Comparison of ENCODE assay signal across 10 cellular contexts in genomic region chr19:42122691-42123607, GRCh38. TPM values are rescaled to one million over a fixed set of nuclear protein-coding genes. Genes with fewer than 3 reads are reported as not detected.
DNase-seq lines count a peak whose midpoint lies in the region; ATAC-seq, FAIRE-seq and TF ChIP-seq lines count a peak whose summit lies in the region.
"Had no signal": no experiment of that assay in that cellular context is flagged by ENCODE, and none has a peak within 500 bp of the region (broad histone marks: within the 10 kb centered on the region; RNA-seq: fewer than 3 reads in every experiment).

No MANE protein-coding gene starts in this region.

- H3K27me3 ChIP-seq in small intestine (ENCODE audit: control insufficient read depth in 2 of 2, insufficient read depth in 2 of 2, low read length in 2 of 2): no peaks in the 10 kb centered on the region
- H3K27me3 ChIP-seq: adrenal gland had no signal

- intact Hi-C loops in CD14-positive monocyte (cut with micrococcal nuclease): loop anchor here in 1 of 2 donors (10.0 kb wide), 1 partner anchor 272 kb away; the partner anchor contains the start of gene CNFN

- H3K4me3 Mint-ChIP-seq in CD14-positive monocyte: peak overlapping the region; percentile 78 to 88
- H3K4me3 Mint-ChIP-seq in IgD-negative memory B cell: peak overlapping the region; percentile 74 to 91 (median 79)
- peak overlapping the region; percentile 83 for H3K4me3 Mint-ChIP-seq in natural killer cell treated with Interleukin-12 subunit alpha and Interleukin-12 subunit beta and Interleukin-15 and Interleukin-18, amount 100 ng/mL, for 72 hours

- peaks cover 52 to 89% of the 10 kb centered on the region in 2 donors for H3K36me3 Mint-ChIP-seq in CD14-positive monocyte
- H3K36me3 Mint-ChIP-seq in IgD-negative memory B cell: peaks cover 9% of the 10 kb centered on the region
- no peaks in the 10 kb centered on the region for H3K36me3 Mint-ChIP-seq in natural killer cell treated with Interleukin-12 subunit alpha and Interleukin-12 subunit beta and Interleukin-15 and Interleukin-18, amount 100 ng/mL, for 72 hours

- peaks cover 0 to 5% (median 2%) of the 10 kb centered on the region in 3 donors for H3K27me3 Mint-ChIP-seq in CD14-positive monocyte (ENCODE audit: low read depth in 3 of 3)
- no peaks in the 10 kb centered on the region for H3K27me3 Mint-ChIP-seq in IgD-negative memory B cell
- H3K27me3 Mint-ChIP-seq in natural killer cell treated with Interleukin-12 subunit alpha and Interleukin-12 subunit beta and Interleukin-15 and Interleukin-18, amount 100 ng/mL, for 72 hours: no peaks in the 10 kb centered on the region

- no peak for DNase-seq in CD14-positive monocyte (ENCODE audit: low spot score)
- peak; percentile 74 for DNase-seq in activated T-cell treated with anti-CD3 and anti-CD28 coated beads for 48 hours (ENCODE audit: low read depth)
- no peak for DNase-seq in natural killer cell treated with Interleukin-12 subunit alpha and Interleukin-12 subunit beta and Interleukin-15 and Interleukin-18, amount 100 ng/mL, for 72 hours (ENCODE audit: low spot score)
- DNase-seq in NCI-H2227 treated with DMSO at 0.1 percent for 48 hours (lab: John Stamatoyannopoulos, UW): no peak
- DNase-seq in small intestine: no peak
- DNase-seq in NCI-H1105 (lab: John Stamatoyannopoulos, UW): no peak
- no peak for DNase-seq in OCI-M2 (lab: John Stamatoyannopoulos, UW; ENCODE audit: unreplicated experiment)
- DNase-seq: adrenal gland, DND-41 had no signal

- H3K4me1 ChIP-seq in small intestine (ENCODE audit: control insufficient read depth in 2 of 2, insufficient read depth in 1 of 2, low read depth in 1 of 2, low read length in 1 of 2): peaks cover 0 to 4% of the 10 kb centered on the region in 2 donors
- H3K4me1 ChIP-seq: adrenal gland had no signal

- ATAC-seq in natural killer cell treated with Interleukin-12 subunit alpha and Interleukin-12 subunit beta and Interleukin-15 and Interleukin-18, amount 100 ng/mL, for 72 hours: no peak

- H3K9me3 ChIP-seq in small intestine (ENCODE audit: control insufficient read depth, low read depth): no peaks in the 10 kb centered on the region
- H3K9me3 ChIP-seq: adrenal gland had no signal

- WGBS in small intestine, 3 donors: 71 to 80% (median 76%) methylated on average over 17 of the region's 17 CpGs

- no peaks in the 10 kb centered on the region for H3K36me3 ChIP-seq in small intestine (ENCODE audit: control insufficient read depth in 2 of 2, insufficient read depth in 2 of 2, low read length in 2 of 2)
- H3K36me3 ChIP-seq: adrenal gland had no signal

- FAIRE-seq in small intestine (lab: Jason Lieb, UNC): no peak

- no peak overlapping the region for H3K4me3 ChIP-seq in small intestine (ENCODE audit: low read depth in 1 of 2, low read length in 2 of 2)
- H3K4me3 ChIP-seq: adrenal gland had no signal

- H3K27ac ChIP-seq in small intestine (ENCODE audit: low read depth in 1 of 2, low read length in 1 of 2): peak overlapping the region in 1 of 2 donors; percentile 29
- H3K27ac ChIP-seq: adrenal gland had no signal

- H3K27ac Mint-ChIP-seq in CD14-positive monocyte: peak overlapping the region; percentile 94 to 99 (median 97)
- peak overlapping the region; percentile 25 to 98 (median 95) for H3K27ac Mint-ChIP-seq in IgD-negative memory B cell
- H3K27ac Mint-ChIP-seq in natural killer cell treated with Interleukin-12 subunit alpha and Interleukin-12 subunit beta and Interleukin-15 and Interleukin-18, amount 100 ng/mL, for 72 hours: peak overlapping the region; percentile 88 to 94

- H3K4me1 Mint-ChIP-seq in CD14-positive monocyte: peaks cover 87% of the 10 kb centered on the region
- H3K4me1 Mint-ChIP-seq in IgD-negative memory B cell: peaks cover 41 to 65% (median 62%) of the 10 kb centered on the region in 3 donors
- H3K4me1 Mint-ChIP-seq in natural killer cell treated with Interleukin-12 subunit alpha and Interleukin-12 subunit beta and Interleukin-15 and Interleukin-18, amount 100 ng/mL, for 72 hours (ENCODE audit: low read depth in 2 of 2): peaks cover 38 to 53% of the 10 kb centered on the region in 2 donors

- H3K9me3 Mint-ChIP-seq in CD14-positive monocyte (no peaks in the 10 kb centered on the region), IgD-negative memory B cell (no peaks in the 10 kb centered on the region)
- H3K9me3 Mint-ChIP-seq in natural killer cell treated with Interleukin-12 subunit alpha and Interleukin-12 subunit beta and Interleukin-15 and Interleukin-18, amount 100 ng/mL, for 72 hours: no peaks in the 10 kb centered on the region

- TF ChIP-seq CTCF in CD14-positive monocyte (IDR thresholded peaks at IDR 0.05): no peak

RNA-seq across cellular contexts. Expression of gene POU2F2, which starts 9.3 kb away (rescaled TPM):
- polyA plus RNA-seq in CD14-positive monocyte: 10 to 100 TPM; 20.0 to 28.2 TPM
- polyA plus RNA-seq in IgD-negative memory B cell: 89.1 TPM
- 10 to 100 TPM; 21.6 to 30.5 TPM for total RNA-seq in natural killer cell treated with Interleukin-12 subunit alpha and Interleukin-12 subunit beta and Interleukin-15 and Interleukin-18, amount 100 ng/mL, for 72 hours
- 1 to 10 TPM in 2 of 3 donors, under 1 TPM in 1; 0.45 to 2.1 (median 1.6) TPM for polyA plus RNA-seq in small intestine

RNA-seq across cellular contexts. Expression of gene ZNF574, which starts 47.0 kb away (rescaled TPM):
- polyA plus RNA-seq in CD14-positive monocyte: 1 to 10 TPM; 3.3 to 4.9 TPM
- polyA plus RNA-seq in IgD-negative memory B cell: 24.8 TPM
- 10 to 100 TPM; 14.2 to 16.1 TPM for total RNA-seq in natural killer cell treated with Interleukin-12 subunit alpha and Interleukin-12 subunit beta and Interleukin-15 and Interleukin-18, amount 100 ng/mL, for 72 hours
- polyA plus RNA-seq in small intestine: 1 to 10 TPM; 4.5 to 8.4 (median 6.5) TPM

RNA-seq across cellular contexts. Expression of gene GRIK5, which starts 52.9 kb away (rescaled TPM):
- polyA plus RNA-seq in CD14-positive monocyte: under 1 TPM in 1 of 2 donors, not detected in 1; 0.12 TPM
- not detected for polyA plus RNA-seq in IgD-negative memory B cell
- total RNA-seq in natural killer cell treated with Interleukin-12 subunit alpha and Interleukin-12 subunit beta and Interleukin-15 and Interleukin-18, amount 100 ng/mL, for 72 hours: 1 to 10 TPM in 1 of 2 donors, under 1 TPM in 1; 0.21 to 1.0 TPM
- 1 to 10 TPM in 1 of 3 donors, under 1 TPM in 1, not detected in 1; 0.27 to 1.6 TPM for polyA plus RNA-seq in small intestine

Comparison
In these comparisons a context has a peak if more than half of its experiments do, and no peak if none do; other contexts are left out.
1. RNA of gene POU2F2, which starts 9.3 kb away (polyA plus RNA-seq): 89.1 TPM in IgD-negative memory B cell (single experiment) and 20.0 to 28.2 TPM in CD14-positive monocyte; 0.45 to 2.1 TPM in small intestine; every median in the first group is over 4 times any median in the second.
2. Peak in every context shown above with its lines, with median percentiles within 50 percentile points of each other: H3K27ac Mint-ChIP-seq and H3K4me3 Mint-ChIP-seq.